In the genomic region with DNA sequence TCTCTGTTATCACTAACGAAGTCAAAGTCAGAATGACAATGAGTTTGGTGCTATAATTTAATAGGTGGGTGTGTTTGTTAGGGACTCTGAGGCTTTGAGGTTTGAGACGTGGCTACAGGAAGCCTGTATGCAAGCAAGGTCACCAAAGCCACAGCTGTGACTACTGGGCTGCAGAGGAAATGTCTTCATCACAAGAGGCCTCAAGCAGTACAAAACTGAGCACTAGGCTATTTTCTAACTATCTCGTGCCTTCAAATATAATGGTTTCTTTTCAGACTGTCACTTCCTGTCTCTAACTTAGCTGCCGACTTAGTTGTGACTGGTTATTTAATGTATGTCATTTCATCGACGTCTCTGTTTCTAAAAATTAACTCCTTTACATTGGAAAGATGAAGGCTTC, we compare ENCODE assay signal across 8 cellular contexts.
DNase-seq lines count a peak whose midpoint lies in the region; ATAC-seq lines count a peak whose summit lies in the region.

No MANE protein-coding gene starts in this region.

- peak overlapping the region; percentile 81 for H3K4me3 Mint-ChIP-seq in T-helper 17 cell
- H3K4me3 Mint-ChIP-seq in stimulated activated naive B cell treated with anti-CD40 and anti-IgM and Interleukin-4, amounts not matched to agents 10 μg/mL and 1 μg/mL and 100 μg/mL, for 72 hours = no peak overlapping the region

- H3K9me3 Mint-ChIP-seq in stimulated activated naive B cell treated with anti-CD40 and anti-IgM and Interleukin-4, amounts not matched to agents 10 μg/mL and 1 μg/mL and 100 μg/mL, for 72 hours = no peaks in the 10 kb centered on the region

- peak; percentile 93 for ATAC-seq in T-helper 17 cell
- peak; percentile 38 to 57 for ATAC-seq in stimulated activated naive B cell treated with anti-CD40 and anti-IgM and Interleukin-4, amounts not matched to agents 10 μg/mL and 1 μg/mL and 100 μg/mL, for 72 hours (replicated peaks)

- peaks cover 35% of the 10 kb centered on the region for H3K4me1 Mint-ChIP-seq in T-helper 17 cell
- peaks cover 9 to 11% of the 10 kb centered on the region in 2 donors for H3K4me1 Mint-ChIP-seq in stimulated activated naive B cell treated with anti-CD40 and anti-IgM and Interleukin-4, amounts not matched to agents 10 μg/mL and 1 μg/mL and 100 μg/mL, for 72 hours

- H3K27ac Mint-ChIP-seq in T-helper 17 cell = peak overlapping the region; percentile 99
- peak overlapping the region; percentile 31 for H3K27ac Mint-ChIP-seq in stimulated activated naive B cell treated with anti-CD40 and anti-IgM and Interleukin-4, amounts not matched to agents 10 μg/mL and 1 μg/mL and 100 μg/mL, for 72 hours

- DNase-seq in activated T-cell treated with anti-CD3 and anti-CD28 coated beads for 1 hour (ENCODE audit: low read depth) (peak; percentile 3), activated T-cell treated with anti-CD3 and anti-CD28 coated beads for 4 hours (no peak), T-helper 17 cell (peak in 2 of 3 donors; percentile 14 to 30), epidermal melanocyte (ENCODE audit: insufficient read length, low spot score) (peak; percentile 38), NCI-H1105 (lab: John Stamatoyannopoulos, UW) (no peak), retina (no peak), OCI-M1 (lab: John Stamatoyannopoulos, UW) (no peak)
- no peak for DNase-seq in stimulated activated naive B cell treated with anti-CD40 and anti-IgM and Interleukin-4, amounts not matched to agents 10 μg/mL and 1 μg/mL and 100 μg/mL, for 72 hours

- no peaks in the 10 kb centered on the region for H3K27me3 Mint-ChIP-seq in T-helper 17 cell
- no peaks in the 10 kb centered on the region for H3K27me3 Mint-ChIP-seq in stimulated activated naive B cell treated with anti-CD40 and anti-IgM and Interleukin-4, amounts not matched to agents 10 μg/mL and 1 μg/mL and 100 μg/mL, for 72 hours

- no peaks in the 10 kb centered on the region for H3K9me3 ChIP-seq in T-helper 17 cell (ENCODE audit: control insufficient read depth, low read length, poor library complexity, severe bottlenecking)

- no peaks in the 10 kb centered on the region for H3K36me3 Mint-ChIP-seq in T-helper 17 cell (ENCODE audit: low read depth)
- peaks cover 51 to 82% of the 10 kb centered on the region in 2 donors for H3K36me3 Mint-ChIP-seq in stimulated activated naive B cell treated with anti-CD40 and anti-IgM and Interleukin-4, amounts not matched to agents 10 μg/mL and 1 μg/mL and 100 μg/mL, for 72 hours

Comparison
In these comparisons a context has a peak if more than half of its experiments do, and no peak if none do; other contexts are left out.
1. DNase-seq: peak in activated T-cell treated with anti-CD3 and anti-CD28 coated beads for 1 hour (single experiment), T-helper 17 cell (2 of 3) and epidermal melanocyte (single experiment); none in activated T-cell treated with anti-CD3 and anti-CD28 coated beads for 4 hours (single experiment), stimulated activated naive B cell treated with anti-CD40 and anti-IgM and Interleukin-4, amounts not matched to agents 10 μg/mL and 1 μg/mL and 100 μg/mL, for 72 hours (single experiment), NCI-H1105 (single experiment), retina (single experiment) and OCI-M1 (single experiment).